ENCODE assay signal across 8 cellular contexts in the genomic region with DNA sequence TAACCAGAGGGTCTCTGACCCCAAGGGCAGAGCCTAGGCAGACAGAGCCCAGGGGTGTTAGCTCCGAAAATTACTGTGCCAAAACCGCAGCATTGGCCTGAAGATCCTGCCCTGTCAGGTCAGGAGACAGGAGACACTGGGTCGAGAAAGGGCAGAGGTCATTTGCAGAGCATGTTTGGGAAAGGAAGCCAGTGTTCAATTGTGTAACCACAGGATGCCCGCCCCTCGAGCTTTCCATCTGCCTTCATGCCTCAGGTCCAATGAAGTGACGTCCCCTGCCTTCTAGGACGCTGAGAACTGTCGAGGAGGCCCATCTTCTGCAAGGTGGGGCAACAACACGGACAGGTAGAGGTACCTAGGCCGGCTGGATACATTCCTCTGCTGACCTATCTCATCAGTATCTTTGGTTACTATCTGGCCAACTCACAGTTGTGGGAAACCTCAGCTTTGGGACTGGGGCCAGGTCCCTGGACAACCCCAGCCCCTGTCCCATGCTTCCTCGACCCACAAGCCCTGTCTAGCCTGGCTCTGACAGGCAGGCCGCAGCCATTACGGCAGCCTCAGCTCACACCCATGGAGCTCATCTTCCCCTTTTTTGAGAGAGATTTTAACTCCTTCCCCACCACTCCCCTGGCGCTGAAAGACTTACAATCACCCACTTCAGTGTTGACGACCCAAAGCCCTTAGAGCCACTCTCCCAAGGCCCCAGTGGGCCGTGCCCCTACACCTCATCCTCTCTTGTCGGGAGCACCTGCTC. TPM values are rescaled to one million over a fixed set of nuclear protein-coding genes. Genes with fewer than 3 reads are reported as not detected.
DNase-seq lines count a peak whose midpoint lies in the region; ATAC-seq and TF ChIP-seq lines count a peak whose summit lies in the region.

No MANE protein-coding gene starts in this region.

- peak overlapping the region; percentile 80 for H3K27ac ChIP-seq in C4-2B
- H3K27ac ChIP-seq in right atrium auricular region: peak overlapping the region; percentile 89 to 94
- peak overlapping the region; percentile 81 to 92 (median 87) for H3K27ac ChIP-seq in gastrocnemius medialis

- in situ Hi-C loops in gastrocnemius medialis (cut with MboI; ENCODE audit: low sequenced_read_pairs in 4 of 4): loop anchor here in 3 of 4 donors (25.0 kb wide), 1 partner anchor 256 kb away; a partner anchor contains a TSS

- DNase-seq in Jurkat, Clone E6-1 (ENCODE audit: low read depth, low spot score): no peak
- DNase-seq in activated naive CD4-positive, alpha-beta T cell treated with anti-CD3 and anti-CD28 coated beads, Interleukin-2, amount 50 U/mL, for 72 hours (ENCODE audit: low spot score in 2 of 2): no peak
- DNase-seq in right atrium auricular region (ENCODE audit: low spot score): peak; percentile 77
- DNase-seq in gastrocnemius medialis: peak in 1 of 2 donors; percentile 47
- no peak for DNase-seq in activated gamma-delta T cell (lab: John Stamatoyannopoulos, UW)
- no peak for DNase-seq in NCI-H510A (lab: John Stamatoyannopoulos, UW)

- peak overlapping the region; percentile 92 to 98 for H3K27ac Mint-ChIP-seq in activated naive CD4-positive, alpha-beta T cell treated with anti-CD3 and anti-CD28 coated beads, Interleukin-2, amount 50 U/mL, for 72 hours

- H3K9me3 Mint-ChIP-seq in activated naive CD4-positive, alpha-beta T cell treated with anti-CD3 and anti-CD28 coated beads, Interleukin-2, amount 50 U/mL, for 72 hours: no peaks in the 10 kb centered on the region

- ATAC-seq in GM21367 (IDR thresholded peaks at IDR 0.05; ENCODE audit: unreplicated experiment): peak; percentile 34
- ATAC-seq in activated naive CD4-positive, alpha-beta T cell treated with anti-CD3 and anti-CD28 coated beads, Interleukin-2, amount 50 U/mL, for 72 hours: peak; percentile 13 to 42
- peak; percentile 34 to 35 for ATAC-seq in gastrocnemius medialis

- TF ChIP-seq POLR2A in gastrocnemius medialis (IDR thresholded peaks at IDR 0.05): no peak

- H3K27me3 ChIP-seq in right atrium auricular region: no peaks in the 10 kb centered on the region
- H3K27me3 ChIP-seq in gastrocnemius medialis: no peaks in the 10 kb centered on the region

- H3K4me3 ChIP-seq in Jurkat, Clone E6-1 (ENCODE audit: low read length): peak overlapping the region; percentile 75
- H3K4me3 ChIP-seq in right atrium auricular region (peak overlapping the region; percentile 90 to 98), gastrocnemius medialis (peak overlapping the region; percentile 65 to 97 (median 86))

- TF ChIP-seq CTCF in C4-2B (conservative IDR thresholded peaks at IDR 0.05): no peak
- TF ChIP-seq CTCF in right atrium auricular region (IDR thresholded peaks at IDR 0.05): no peak
- no peak for TF ChIP-seq CTCF in gastrocnemius medialis (IDR thresholded peaks at IDR 0.05 in 4 of 5, conservative IDR thresholded peaks at IDR 0.05 in 1 of 5)

- intact Hi-C loops in gastrocnemius medialis (cut with DNase I; ENCODE audit: low total_unique reads): no loop called here

- H3K36me3 ChIP-seq in right atrium auricular region (no peaks in the 10 kb centered on the region), gastrocnemius medialis (peaks cover 0 to 5% of the 10 kb centered on the region in 2 donors)

- H3K4me1 ChIP-seq in right atrium auricular region: peaks cover 0 to 28% of the 10 kb centered on the region in 2 donors
- H3K4me1 ChIP-seq in gastrocnemius medialis: peaks cover 25 to 31% of the 10 kb centered on the region in 2 donors

- H3K9me3 ChIP-seq in right atrium auricular region: no peaks in the 10 kb centered on the region
- no peaks in the 10 kb centered on the region for H3K9me3 ChIP-seq in gastrocnemius medialis

- peaks cover 7 to 11% of the 10 kb centered on the region in 2 donors for H3K36me3 Mint-ChIP-seq in activated naive CD4-positive, alpha-beta T cell treated with anti-CD3 and anti-CD28 coated beads, Interleukin-2, amount 50 U/mL, for 72 hours

RNA-seq across cellular contexts. Expression of a gene that starts 1.3 kb away (rescaled TPM):
- polyA plus RNA-seq in Jurkat, Clone E6-1 (2012; ENCODE audit: insufficient read depth, insufficient read length): 33.1 TPM
- 10 to 100 TPM; 38.8 to 63.2 TPM for total RNA-seq in activated naive CD4-positive, alpha-beta T cell treated with anti-CD3 and anti-CD28 coated beads, Interleukin-2, amount 50 U/mL, for 72 hours
- total RNA-seq in right atrium auricular region (10 to 100 TPM; 30.8 to 41.6 TPM), gastrocnemius medialis (10 to 100 TPM; 28.2 to 53.5 (median 49.8) TPM)

RNA-seq across cellular contexts. Expression of a gene that starts 17.2 kb away (rescaled TPM):
- polyA plus RNA-seq in Jurkat, Clone E6-1 (2012; ENCODE audit: insufficient read depth, insufficient read length): 232 TPM
- total RNA-seq in activated naive CD4-positive, alpha-beta T cell treated with anti-CD3 and anti-CD28 coated beads, Interleukin-2, amount 50 U/mL, for 72 hours: 100 to 1,000 TPM; 119 to 198 TPM
- total RNA-seq in right atrium auricular region (under 1 TPM; 0.41 to 0.63 TPM), gastrocnemius medialis (under 1 TPM; 0.19 to 0.76 (median 0.49) TPM)

RNA-seq across cellular contexts. Expression of a gene that starts 20.5 kb away (rescaled TPM):
- polyA plus RNA-seq in Jurkat, Clone E6-1 (2012; ENCODE audit: insufficient read depth, insufficient read length): not detected
- total RNA-seq in activated naive CD4-positive, alpha-beta T cell treated with anti-CD3 and anti-CD28 coated beads, Interleukin-2, amount 50 U/mL, for 72 hours: not detected
- total RNA-seq in right atrium auricular region (under 1 TPM in 1 of 2 donors, not detected in 1; 0.07 TPM), gastrocnemius medialis (under 1 TPM in 2 of 4 donors, not detected in 2; 0.04 to 0.10 TPM)

RNA-seq across cellular contexts. Expression of a gene that starts 50.4 kb away (rescaled TPM):
- polyA plus RNA-seq in Jurkat, Clone E6-1 (2012; ENCODE audit: insufficient read depth, insufficient read length): 0.50 TPM
- total RNA-seq in activated naive CD4-positive, alpha-beta T cell treated with anti-CD3 and anti-CD28 coated beads, Interleukin-2, amount 50 U/mL, for 72 hours: under 1 TPM; 0.14 TPM
- total RNA-seq in right atrium auricular region: 10 to 100 TPM in 1 of 2 donors, 1 to 10 TPM in 1; 5.5 to 17.0 TPM
- under 1 TPM in 1 of 4 donors, not detected in 3; 0.15 TPM for total RNA-seq in gastrocnemius medialis

Comparison
In these comparisons a context has a peak if more than half of its experiments do, and no peak if none do; other contexts are left out.
1. RNA of a gene that starts 17.2 kb away (total RNA-seq): 119 to 198 TPM in activated naive CD4-positive, alpha-beta T cell treated with anti-CD3 and anti-CD28 coated beads, Interleukin-2, amount 50 U/mL, for 72 hours; 0.19 to 0.76 TPM in gastrocnemius medialis and 0.41 to 0.63 TPM in right atrium auricular region; every median in the first group is over 10 times any median in the second.
2. Peak in every context shown above with its lines, with median percentiles within 50 percentile points of each other: H3K27ac ChIP-seq, ATAC-seq and H3K4me3 ChIP-seq.